ENCODE assay signal across 10 cellular contexts in the genomic region with DNA sequence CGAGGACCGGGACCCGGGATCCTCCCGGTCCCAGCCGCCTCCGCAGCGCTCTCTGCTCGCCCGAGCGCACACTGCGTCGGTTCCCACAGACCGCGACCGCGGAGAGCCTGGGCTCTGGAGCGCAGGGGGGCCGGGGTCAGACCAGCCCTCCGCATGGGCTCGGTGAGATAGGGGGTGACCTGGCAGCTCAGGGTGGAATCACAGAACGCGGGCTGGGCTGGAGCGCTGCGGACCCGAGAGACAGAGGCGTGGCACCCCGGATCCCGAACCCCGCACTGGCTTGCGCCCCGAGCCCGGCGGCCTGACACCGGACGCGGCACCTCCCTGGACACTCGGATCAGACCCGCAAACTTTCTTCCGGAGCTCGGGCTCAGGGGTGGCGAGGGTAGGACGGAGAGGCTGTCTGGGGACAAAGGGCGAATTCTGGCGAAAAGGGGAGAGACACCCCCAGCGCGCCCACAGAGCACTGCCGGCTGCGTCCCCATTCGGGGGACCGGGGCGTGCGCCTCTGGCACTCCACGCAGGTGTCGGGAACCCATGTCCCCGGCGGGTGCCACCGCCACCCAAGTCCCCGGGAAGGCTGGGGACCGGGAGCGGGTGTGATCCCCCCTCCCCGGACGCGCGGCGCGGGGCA. TPM values are rescaled to one million over a fixed set of nuclear protein-coding genes. Genes with fewer than 3 reads are reported as not detected.
DNase-seq lines count a peak whose midpoint lies in the region; ATAC-seq, FAIRE-seq and TF ChIP-seq lines count a peak whose summit lies in the region.
"Had no signal": no experiment of that assay in that cellular context is flagged by ENCODE, and none has a peak within 500 bp of the region (broad histone marks: within the 10 kb centered on the region; RNA-seq: fewer than 3 reads in every experiment).

No MANE protein-coding gene starts in this region.

- WGBS in smooth muscle cell (ENCODE audit: low lambda C conversion rate): 2% methylated on average over 63 of the region's 66 CpGs

- peaks cover 5% of the 10 kb centered on the region for H3K4me1 Mint-ChIP-seq in astrocyte (ENCODE audit: low read depth, unreplicated experiment)

- H3K9ac ChIP-seq in HUES6 (ENCODE audit: low read length) (no peak overlapping the region), astrocyte (ENCODE audit: low read length) (no peak overlapping the region), iPS-20b (ENCODE audit: low read depth, low read length) (no peak overlapping the region), smooth muscle cell (ENCODE audit: low read depth) (no peak overlapping the region)

- peak overlapping the region; percentile 44 for H3K4me2 ChIP-seq in astrocyte (ENCODE audit: low read length)
- H3K4me2 ChIP-seq in smooth muscle cell: peak overlapping the region; percentile 86

- DNase-seq in astrocyte (ENCODE audit: low read depth) (no peak), smooth muscle cell (lab: John Stamatoyannopoulos, UW; ENCODE audit: unreplicated experiment) (no peak), DMS79 (lab: John Stamatoyannopoulos, UW) (no peak), urothelium cell line (ENCODE audit: low spot score) (no peak), SKM-1 (lab: John Stamatoyannopoulos, UW; ENCODE audit: unreplicated experiment) (no peak)

- no peak overlapping the region for H3K27ac Mint-ChIP-seq in astrocyte (ENCODE audit: unreplicated experiment)

- no peaks in the 10 kb centered on the region for H3K36me3 ChIP-seq in HUES6 (ENCODE audit: control insufficient read depth, insufficient read depth, low read length)
- H3K36me3 ChIP-seq in astrocyte (ENCODE audit: insufficient read depth, low read length): no peaks in the 10 kb centered on the region
- H3K36me3 ChIP-seq in iPS-20b (ENCODE audit: insufficient read depth, low read depth, low read length): no peaks in the 10 kb centered on the region
- H3K36me3 ChIP-seq in smooth muscle cell (ENCODE audit: low read depth): no peaks in the 10 kb centered on the region
- H3K36me3 ChIP-seq: HAP-1 had no signal

- H3K9me3 ChIP-seq in HUES6 (ENCODE audit: control insufficient read depth, insufficient read depth, low read depth, low read length): no peaks in the 10 kb centered on the region
- H3K9me3 ChIP-seq in astrocyte (ENCODE audit: insufficient read depth, low read depth, low read length): no peaks in the 10 kb centered on the region
- H3K9me3 ChIP-seq in iPS-20b (ENCODE audit: insufficient read depth, low read depth, low read length): no peaks in the 10 kb centered on the region
- no peaks in the 10 kb centered on the region for H3K9me3 ChIP-seq in smooth muscle cell (replicated peaks; ENCODE audit: low read depth)
- H3K9me3 ChIP-seq: HAP-1 had no signal

- H3K4me3 ChIP-seq in HUES6 (ENCODE audit: low read depth, low read length) (peak overlapping the region; percentile 81), astrocyte (ENCODE audit: insufficient read depth, low read depth, low read length) (no peak overlapping the region), iPS-20b (ENCODE audit: low read length) (peak overlapping the region; percentile 69; the same call in 1 of the 2 replicates), smooth muscle cell (peak overlapping the region; percentile 44)
- H3K4me3 ChIP-seq: HAP-1 had no signal

- peaks cover 62% of the 10 kb centered on the region for H3K27me3 Mint-ChIP-seq in astrocyte (ENCODE audit: low read depth, unreplicated experiment)

- no peaks in the 10 kb centered on the region for H4K20me1 ChIP-seq in astrocyte (ENCODE audit: insufficient read depth, low read length)
- H4K20me1 ChIP-seq in smooth muscle cell (ENCODE audit: low read depth): no peaks in the 10 kb centered on the region

- no peaks in the 10 kb centered on the region for H3K9me3 Mint-ChIP-seq in astrocyte (ENCODE audit: unreplicated experiment)

- H3K27ac ChIP-seq in HUES6 (ENCODE audit: low read depth, low read length) (no peak overlapping the region), astrocyte (ENCODE audit: low read depth, low read length) (no peak overlapping the region), iPS-20b (ENCODE audit: low read length) (no peak overlapping the region), smooth muscle cell (ENCODE audit: low read depth) (no peak overlapping the region)

- H3K27me3 ChIP-seq in HUES6 (ENCODE audit: control insufficient read depth, insufficient read depth, low read length) (peaks cover 80% of the 10 kb centered on the region), astrocyte (ENCODE audit: insufficient read depth, low read length) (peaks cover 51% of the 10 kb centered on the region), iPS-20b (ENCODE audit: insufficient read depth, low read length) (peaks cover 80% of the 10 kb centered on the region), smooth muscle cell (ENCODE audit: low read depth) (peaks cover 61% of the 10 kb centered on the region)

- no peaks in the 10 kb centered on the region; the same call in 1 of the 2 replicates for H3K4me1 ChIP-seq in HUES6 (ENCODE audit: control insufficient read depth, insufficient read depth, low read length)
- no peaks in the 10 kb centered on the region for H3K4me1 ChIP-seq in astrocyte (ENCODE audit: insufficient read depth, low read length)
- no peaks in the 10 kb centered on the region for H3K4me1 ChIP-seq in iPS-20b (ENCODE audit: insufficient read depth, low read length)
- H3K4me1 ChIP-seq in smooth muscle cell (ENCODE audit: low read depth): peaks cover 30% of the 10 kb centered on the region
- H3K4me1 ChIP-seq: HAP-1 had no signal

- no peak overlapping the region for H2AFZ ChIP-seq in astrocyte (ENCODE audit: low read depth, low read length)
- H2AFZ ChIP-seq in smooth muscle cell (ENCODE audit: low read depth): no peak overlapping the region

- H3F3A ChIP-seq in smooth muscle cell (ENCODE audit: low read depth): no peaks in the 10 kb centered on the region

- H3K79me2 ChIP-seq in astrocyte (ENCODE audit: insufficient read depth, low read length) (no peaks in the 10 kb centered on the region), smooth muscle cell (ENCODE audit: low read depth) (no peaks in the 10 kb centered on the region)

- no peak for ATAC-seq in GM21619 (IDR thresholded peaks at IDR 0.05; ENCODE audit: unreplicated experiment)

- peak overlapping the region; percentile 27 for H3K4me3 Mint-ChIP-seq in astrocyte (ENCODE audit: unreplicated experiment)

- no peak for FAIRE-seq in astrocyte (lab: Jason Lieb, UNC)
- no peak for FAIRE-seq in urothelium cell line (lab: Jason Lieb, UNC)
- FAIRE-seq: islet of Langerhans had no signal

- no peaks in the 10 kb centered on the region for H3K36me3 Mint-ChIP-seq in astrocyte (ENCODE audit: low read depth, unreplicated experiment)

- TF ChIP-seq CTCF in astrocyte (IDR thresholded peaks at IDR 0.05; ENCODE audit: insufficient read depth, low read depth, low read length): no peak
- no peak for TF ChIP-seq CTCF in smooth muscle cell (IDR thresholded peaks at IDR 0.05; ENCODE audit: borderline replicate concordance, insufficient read depth, poor library complexity, severe bottlenecking)

RNA-seq across cellular contexts. Expression of a gene that starts 0.6 kb away (rescaled TPM):
- total RNA-seq in astrocyte (not detected in 2 replicates), smooth muscle cell (not detected in 2 replicates)
- not detected in 2 replicates for polyA plus RNA-seq in smooth muscle cell

RNA-seq across cellular contexts. Expression of a gene that starts 39.6 kb away (rescaled TPM):
- 120 and 149 TPM in 2 replicates for total RNA-seq in astrocyte
- total RNA-seq in smooth muscle cell: 48.0 and 73.4 TPM in 2 replicates
- polyA plus RNA-seq in smooth muscle cell: 64.1 and 81.1 TPM in 2 replicates
